Comparison of ENCODE assay signal across 10 cellular contexts in the genomic region with DNA sequence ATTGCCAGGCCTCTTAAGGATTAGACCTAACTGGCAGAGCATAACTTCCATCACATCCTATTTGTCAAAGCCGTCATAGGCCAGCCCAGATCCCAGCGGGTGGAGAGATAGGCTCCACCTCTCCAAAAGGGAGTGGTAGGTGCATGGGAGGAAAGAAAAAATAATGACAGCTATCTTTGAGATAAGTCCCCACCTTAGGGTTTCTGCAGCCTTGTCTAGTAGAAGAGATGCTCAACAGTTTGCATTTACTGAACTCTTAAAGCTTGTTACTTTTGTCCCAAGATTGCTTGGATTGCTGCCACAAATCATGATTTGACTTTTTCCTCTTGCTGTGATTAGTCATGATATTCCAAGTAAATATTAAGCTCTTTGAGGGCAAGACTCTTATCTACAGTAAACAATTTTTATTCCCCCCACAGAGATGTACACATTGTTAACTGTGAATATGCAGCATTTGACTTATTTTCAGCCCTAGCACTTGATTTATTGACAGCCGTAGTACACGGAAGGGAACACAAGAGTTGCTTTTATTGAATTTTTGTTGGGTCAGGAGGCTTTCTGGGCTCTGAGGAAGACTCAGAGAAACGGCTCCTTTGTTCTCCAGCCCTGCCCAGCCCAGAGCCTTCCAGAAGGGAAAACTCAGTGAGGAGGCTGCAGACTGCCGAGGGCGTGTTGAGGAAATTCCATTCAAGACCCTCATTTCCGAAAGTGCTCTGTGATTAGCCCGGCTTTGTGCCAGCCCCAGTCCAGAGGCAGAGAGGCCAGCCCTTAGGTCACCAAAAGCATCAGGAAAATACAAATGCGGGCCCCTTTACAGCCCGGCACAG.
A peak's percentile ranks its signal among the peaks of the same experiment; 100 is the strongest.
DNase-seq lines count a peak whose midpoint lies in the region; ATAC-seq and TF ChIP-seq lines count a peak whose summit lies in the region.
"Had no signal": no experiment of that assay in that cellular context is flagged by ENCODE, and none has a peak within 500 bp of the region (broad histone marks: within the 10 kb centered on the region; RNA-seq: fewer than 3 reads in every experiment).

No MANE protein-coding gene starts in this region.

- no peak overlapping the region for H3K27ac Mint-ChIP-seq in natural killer cell

- WGBS in transverse colon (ENCODE audit: low coverage in 1 of 2), 2 donors: 33 to 38% methylated on average over 5 to 11 of the region's 11 CpGs

- no peaks in the 10 kb centered on the region for H3K36me3 Mint-ChIP-seq in natural killer cell

- in situ Hi-C loops in transverse colon (cut with MboI; ENCODE audit: low pct_ligation_motif_present in 1 of 4, low pct_unique_long_range_greater_than_20kb in 1 of 4, low sequenced_read_pairs in 3 of 4): loop anchor here in 2 of 4 donors (5.0 to 10.0 kb wide), 2 partner anchors 266 to 268 kb away; no protein-coding TSS in a partner anchor

- no peak overlapping the region for H3K4me3 ChIP-seq in transverse colon
- no peak overlapping the region for H3K4me3 ChIP-seq in H7 (ENCODE audit: insufficient read depth, low read depth, low read length)

- H3K27ac ChIP-seq in epithelial cell of prostate: peak overlapping the region; percentile 60
- peak overlapping the region; percentile 33 to 61 (median 48) for H3K27ac ChIP-seq in transverse colon
- H3K27ac ChIP-seq: HL-60 had no signal

- no peak overlapping the region for H3K4me3 Mint-ChIP-seq in natural killer cell

- TF ChIP-seq CTCF in transverse colon (IDR thresholded peaks at IDR 0.05) (no peak), natural killer cell (IDR thresholded peaks at IDR 0.05) (no peak)

- H3K27me3 ChIP-seq in transverse colon: no peaks in the 10 kb centered on the region
- H3K27me3 ChIP-seq in H7 (ENCODE audit: control insufficient read depth, insufficient read depth, low read length): no peaks in the 10 kb centered on the region

- ATAC-seq in natural killer cell (no peak), HG03565 (IDR thresholded peaks at IDR 0.05; ENCODE audit: unreplicated experiment) (no peak)

- no peaks in the 10 kb centered on the region for H3K9me3 Mint-ChIP-seq in natural killer cell

- no peaks in the 10 kb centered on the region for H3K4me1 Mint-ChIP-seq in natural killer cell

- H3K4me1 ChIP-seq in transverse colon: peaks cover 0 to 27% (median 14%) of the 10 kb centered on the region in 4 donors

- peak; percentile 72 for DNase-seq in NCI-H82 (lab: John Stamatoyannopoulos, UW)
- DNase-seq in epithelial cell of prostate (ENCODE audit: low read depth, low spot score): no peak
- peak; percentile 93 for DNase-seq in medulla oblongata (ENCODE audit: extremely low spot score)
- DNase-seq in transverse colon: no peak
- DNase-seq in H7: no peak
- DNase-seq in natural killer cell: no peak
- no peak for DNase-seq in NCI-H226
- DNase-seq: amniotic stem cell had no signal

- peaks cover 0 to 4% of the 10 kb centered on the region in 2 donors for H3K27me3 Mint-ChIP-seq in natural killer cell (ENCODE audit: low read depth in 2 of 2)

- no peaks in the 10 kb centered on the region for H3K36me3 ChIP-seq in transverse colon
- H3K36me3 ChIP-seq in H7 (replicated peaks; ENCODE audit: control insufficient read depth, insufficient read depth, low read length): no peaks in the 10 kb centered on the region

- no peaks in the 10 kb centered on the region for H3K9me3 ChIP-seq in transverse colon

- TF ChIP-seq EP300 in transverse colon (IDR thresholded peaks at IDR 0.05; ENCODE audit: low read depth): no peak

- intact Hi-C loops in transverse colon (cut with DNase I; ENCODE audit: low total_unique reads): loop anchor here (10.0 kb wide), 1 partner anchor 176 kb away; no protein-coding TSS in a partner anchor
- intact Hi-C loops in natural killer cell (cut with micrococcal nuclease): no loop called here

- no peak for TF ChIP-seq POLR2A in transverse colon (IDR thresholded peaks at IDR 0.05)

Comparison
In these comparisons a context has a peak if more than half of its experiments do, and no peak if none do; other contexts are left out.
1. DNase-seq: peak in NCI-H82 (single experiment) and medulla oblongata (single experiment); none in epithelial cell of prostate (single experiment), transverse colon (single experiment), H7 (single experiment), natural killer cell (single experiment) and NCI-H226 (single experiment).